ENCODE assay signal across 35 cellular contexts in genomic region chrX:69211701-69212100, GRCh38. TPM values are rescaled to one million over a fixed set of nuclear protein-coding genes. Genes with fewer than 3 reads are reported as not detected.
A peak's percentile ranks its signal among the peaks of the same experiment; 100 is the strongest.
DNase-seq lines count a peak whose midpoint lies in the region; ATAC-seq, FAIRE-seq and TF ChIP-seq lines count a peak whose summit lies in the region.
"Had no signal": no experiment of that assay in that cellular context is flagged by ENCODE, and none has a peak within 500 bp of the region (broad histone marks: within the 10 kb centered on the region; RNA-seq: fewer than 3 reads in every experiment).

No MANE protein-coding gene starts in this region.

- H3K4me3 Mint-ChIP-seq in astrocyte (ENCODE audit: unreplicated experiment) (no peak overlapping the region), chondrocyte (ENCODE audit: unreplicated experiment) (no peak overlapping the region)
- H3K4me3 Mint-ChIP-seq: B cell; CD14-positive monocyte; CD4-positive, alpha-beta memory T cell; CD4-positive, alpha-beta T cell; CD4-positive, CD25-positive, alpha-beta regulatory T cell; CD8-positive, alpha-beta memory T cell; CD8-positive, alpha-beta T cell had no signal

- H3K9me3 ChIP-seq in astrocyte (ENCODE audit: insufficient read depth, low read depth, low read length), result no peaks in the 10 kb centered on the region
- H3K9me3 ChIP-seq: A549, BE2C, BLaER1, Caco-2 had no signal

- H3K4me1 Mint-ChIP-seq in astrocyte (ENCODE audit: low read depth, unreplicated experiment) (no peaks in the 10 kb centered on the region), chondrocyte (ENCODE audit: low read depth) (no peaks in the 10 kb centered on the region)
- H3K4me1 Mint-ChIP-seq: B cell; CD14-positive monocyte; CD4-positive, alpha-beta memory T cell; CD4-positive, CD25-positive, alpha-beta regulatory T cell; CD8-positive, alpha-beta memory T cell had no signal

- DNase-seq in astrocyte (ENCODE audit: low read depth) (no peak), bronchial epithelial cell (ENCODE audit: low read depth) (no peak), chondrocyte (ENCODE audit: low spot score) (peak; percentile 67)
- DNase-seq in stimulated activated naive CD4-positive, alpha-beta T cell (lab: John Stamatoyannopoulos, UW), result no peak
- no peak for DNase-seq in activated CD8-positive, alpha-beta memory T cell treated with anti-CD3 and anti-CD28 coated beads, Interleukin-2, amount 50 U/mL, for 48 hours
- DNase-seq: 8988T; ACHN; AML-193; BE2C; C1 segment of cervical spinal cord; Caco-2; Calu3; CD4-positive, alpha-beta memory T cell; CD4-positive, alpha-beta T cell; CD4-positive, CD25-positive, alpha-beta regulatory T cell; CD8-positive, alpha-beta memory T cell; CD8-positive, alpha-beta T cell; COR-L47; DMS 273 treated with DMSO at 0.1 percent for 48 hours; DMS153; DMS53; DMS79; DMS79 treated with DMSO at 0.1 percent for 48 hours; DND-41; EL had no signal

- peaks cover 9% of the 10 kb centered on the region for H3K9me3 Mint-ChIP-seq in astrocyte (ENCODE audit: unreplicated experiment)
- H3K9me3 Mint-ChIP-seq in chondrocyte (ENCODE audit: low read depth), result peaks cover 11% of the 10 kb centered on the region
- H3K9me3 Mint-ChIP-seq: CD4-positive, alpha-beta memory T cell; CD4-positive, alpha-beta T cell; CD8-positive, alpha-beta memory T cell; CD8-positive, alpha-beta T cell had no signal

- no peak overlapping the region for H2AFZ ChIP-seq in astrocyte (ENCODE audit: low read depth, low read length)

- H3K27ac ChIP-seq in astrocyte (ENCODE audit: low read depth, low read length), result no peak overlapping the region
- H3K27ac ChIP-seq: 22Rv1; A549; BLaER1; BLaER1 treated with 17β-estradiol and CSF1 and Interleukin-3, amounts not matched to agents 10 nM and 100 nM; C4-2B had no signal

- H3K9ac ChIP-seq in astrocyte (ENCODE audit: low read length), result no peak overlapping the region
- H3K9ac ChIP-seq: BLaER1; BLaER1 treated with 17β-estradiol and CSF1 and Interleukin-3, amounts not matched to agents 10 nM and 100 nM had no signal

- H3K4me2 ChIP-seq in astrocyte (ENCODE audit: low read length), result no peak overlapping the region
- H3K4me2 ChIP-seq: A549; BLaER1; BLaER1 treated with 17β-estradiol and CSF1 and Interleukin-3, amounts not matched to agents 10 nM and 100 nM had no signal

- H3K27ac Mint-ChIP-seq in astrocyte (ENCODE audit: unreplicated experiment) (no peak overlapping the region), chondrocyte (ENCODE audit: unreplicated experiment) (no peak overlapping the region)
- H3K27ac Mint-ChIP-seq: B cell; CD4-positive, alpha-beta memory T cell; CD4-positive, alpha-beta T cell; CD4-positive, CD25-positive, alpha-beta regulatory T cell; CD8-positive, alpha-beta T cell had no signal

- FAIRE-seq in astrocyte (lab: Jason Lieb, UNC), result peak; percentile 43
- FAIRE-seq in bronchial epithelial cell (lab: Jason Lieb, UNC), result peak; percentile 75
- FAIRE-seq: A204.1, A549, D721Med had no signal

- ATAC-seq in GM18511 (IDR thresholded peaks at IDR 0.05; ENCODE audit: unreplicated experiment), result no peak
- ATAC-seq: A549; CD8-positive, alpha-beta T cell had no signal

- TF ChIP-seq CTCF in astrocyte (IDR thresholded peaks at IDR 0.05; ENCODE audit: insufficient read depth, low read depth, low read length) (no peak), bronchial epithelial cell (IDR thresholded peaks at IDR 0.05; ENCODE audit: insufficient read depth, low read length, severe bottlenecking) (no peak), chondrocyte (IDR thresholded peaks at IDR 0.05) (no peak)

- H3K36me3 Mint-ChIP-seq in astrocyte (ENCODE audit: low read depth, unreplicated experiment) (no peaks in the 10 kb centered on the region), chondrocyte (ENCODE audit: low read depth) (no peaks in the 10 kb centered on the region)
- H3K36me3 Mint-ChIP-seq: CD14-positive monocyte; CD4-positive, alpha-beta memory T cell; CD4-positive, CD25-positive, alpha-beta regulatory T cell; CD8-positive, alpha-beta memory T cell; CD8-positive, alpha-beta T cell had no signal

- no peaks in the 10 kb centered on the region for H3K79me2 ChIP-seq in astrocyte (ENCODE audit: insufficient read depth, low read length)

- H3K27me3 ChIP-seq in astrocyte (ENCODE audit: insufficient read depth, low read length) (no peaks in the 10 kb centered on the region), bronchial epithelial cell (ENCODE audit: control insufficient read depth, insufficient read depth, low read length) (no peaks in the 10 kb centered on the region)
- H3K27me3 ChIP-seq: BE2C had no signal

- H3K36me3 ChIP-seq in astrocyte (ENCODE audit: insufficient read depth, low read length) (no peaks in the 10 kb centered on the region), bronchial epithelial cell (ENCODE audit: control insufficient read depth, insufficient read depth, low read length) (no peaks in the 10 kb centered on the region)
- H3K36me3 ChIP-seq: BE2C; BLaER1; BLaER1 treated with 17β-estradiol and CSF1 and Interleukin-3, amounts not matched to agents 10 nM and 100 nM had no signal

- no peak overlapping the region for H3K4me3 ChIP-seq in astrocyte (ENCODE audit: insufficient read depth, low read depth, low read length)
- H3K4me3 ChIP-seq in bronchial epithelial cell (ENCODE audit: low read depth, low read length), result no peak overlapping the region
- H3K4me3 ChIP-seq: A549; BLaER1; BLaER1 treated with 17β-estradiol and CSF1 and Interleukin-3, amounts not matched to agents 10 nM and 100 nM had no signal

- H4K20me1 ChIP-seq in astrocyte (ENCODE audit: insufficient read depth, low read length), result no peaks in the 10 kb centered on the region

- no peaks in the 10 kb centered on the region for H3K4me1 ChIP-seq in astrocyte (ENCODE audit: insufficient read depth, low read length)
- H3K4me1 ChIP-seq: A549; BE2C; BLaER1; BLaER1 treated with 17β-estradiol and CSF1 and Interleukin-3, amounts not matched to agents 10 nM and 100 nM; Caco-2 had no signal

- peaks cover 28% of the 10 kb centered on the region for H3K27me3 Mint-ChIP-seq in astrocyte (ENCODE audit: low read depth, unreplicated experiment)
- no peaks in the 10 kb centered on the region for H3K27me3 Mint-ChIP-seq in chondrocyte (ENCODE audit: low read depth)
- H3K27me3 Mint-ChIP-seq: B cell; CD4-positive, alpha-beta memory T cell; CD4-positive, alpha-beta T cell; CD4-positive, CD25-positive, alpha-beta regulatory T cell had no signal

RNA-seq across cellular contexts. Expression of gene PJA1, which starts 46.4 kb away (rescaled TPM):
- total RNA-seq in astrocyte (26.9 and 28.9 TPM in 2 replicates), bronchial epithelial cell (52.6 and 55.5 TPM in 2 replicates), chondrocyte (20.7 to 34.8 TPM (median 30.1 TPM) in 3 replicates)
